Comparison of ENCODE assay signal across 8 cellular contexts in genomic region chr19:10027158-10027997, GRCh38. TPM values are rescaled to one million over a fixed set of nuclear protein-coding genes. Genes with fewer than 3 reads are reported as not detected.
DNase-seq lines count a peak whose midpoint lies in the region; ATAC-seq and TF ChIP-seq lines count a peak whose summit lies in the region.

No MANE protein-coding gene starts in this region.

- H3K9me3 ChIP-seq in trophoblast cell (ENCODE audit: insufficient read depth, low read depth, low read length) = no peaks in the 10 kb centered on the region
- no peaks in the 10 kb centered on the region for H3K9me3 ChIP-seq in transverse colon

- no CpG with 5 or more reads among the region's 29 CpGs for WGBS in trophoblast cell (ENCODE audit: extremely low coverage, insufficient coverage, insufficient read length)
- 7 to 19% methylated on average over 3 to 26 of the region's 29 CpGs for WGBS in transverse colon (ENCODE audit: low coverage in 1 of 2), 2 donors

- no peaks in the 10 kb centered on the region for H3K36me3 ChIP-seq in trophoblast cell (ENCODE audit: control insufficient read depth in 1 of 2, insufficient read depth in 2 of 2, low read length in 2 of 2)
- no peaks in the 10 kb centered on the region for H3K36me3 ChIP-seq in transverse colon

- H2AK5ac ChIP-seq in trophoblast cell (ENCODE audit: low read length) = no peak overlapping the region

- no peak overlapping the region for H3K23ac ChIP-seq in trophoblast cell (ENCODE audit: low read length)

- H4K12ac ChIP-seq in trophoblast cell (ENCODE audit: low read depth, low read length) = no peak overlapping the region

- no peaks in the 10 kb centered on the region for H3K79me2 ChIP-seq in trophoblast cell (ENCODE audit: control insufficient read depth, insufficient read depth, low read length, poor library complexity)

- CTCF ChIA-PET in activated naive CD4-positive, alpha-beta T cell treated with anti-CD3 and anti-CD28 coated beads, Interleukin-2, amount 10 ng/mL, durations not matched to agents 7 days and 5 days (lab: Charles Lee) = interaction anchor here (0.6 to 3.7 kb wide), 9 partner anchors 10 to 384 kb away, joined by 3 to 66 read pairs (median 4); no protein-coding TSS in a partner anchor

- intact Hi-C loops in head of caudate nucleus (cut with DNase I) (loop anchor here (5.0 kb wide), 1 partner anchor 95 kb away; no protein-coding TSS in a partner anchor), transverse colon (cut with DNase I; ENCODE audit: low total_unique reads) (no loop called here)

- peak overlapping the region; percentile 63 for H3K4me2 ChIP-seq in trophoblast cell (ENCODE audit: low read length)

- no peak overlapping the region for H3K18ac ChIP-seq in trophoblast cell (ENCODE audit: low read length)

- ATAC-seq in GM18511 (IDR thresholded peaks at IDR 0.05; ENCODE audit: unreplicated experiment) (peak; percentile 44), SK-N-SH treated with all-trans-retinoic acid at 6 μM for 48 hours (peak; percentile 97)

- H4K91ac ChIP-seq in trophoblast cell (ENCODE audit: low read depth, low read length) = no peak overlapping the region

- no peaks in the 10 kb centered on the region for H3K9me3 Mint-ChIP-seq in activated naive CD4-positive, alpha-beta T cell treated with anti-CD3 and anti-CD28 coated beads, Interleukin-2, amount 10 ng/mL, durations not matched to agents 7 days and 5 days

- TF ChIP-seq CTCF in transverse colon (IDR thresholded peaks at IDR 0.05) = peak; percentile 93 to 98 (median 94)

- no peak for TF ChIP-seq EP300 in transverse colon (IDR thresholded peaks at IDR 0.05; ENCODE audit: low read depth)

- no peak overlapping the region for H3K4me3 Mint-ChIP-seq in activated naive CD4-positive, alpha-beta T cell treated with anti-CD3 and anti-CD28 coated beads, Interleukin-2, amount 10 ng/mL, durations not matched to agents 7 days and 5 days

- no peak overlapping the region for H4K8ac ChIP-seq in trophoblast cell (ENCODE audit: low read depth, low read length)

- no peaks in the 10 kb centered on the region for H3K36me3 Mint-ChIP-seq in activated naive CD4-positive, alpha-beta T cell treated with anti-CD3 and anti-CD28 coated beads, Interleukin-2, amount 10 ng/mL, durations not matched to agents 7 days and 5 days

- H3K4me1 ChIP-seq in trophoblast cell (ENCODE audit: control insufficient read depth in 1 of 2, insufficient read depth in 2 of 2, low read length in 2 of 2) (peaks cover 0 to 2% of the 10 kb centered on the region in 2 experiments), transverse colon (peaks cover 0 to 9% (median 7%) of the 10 kb centered on the region in 4 donors)

- H3K27me3 ChIP-seq in trophoblast cell (ENCODE audit: insufficient read depth, low read length) (no peaks in the 10 kb centered on the region), transverse colon (peaks cover 24% of the 10 kb centered on the region)

- TF ChIP-seq POLR2A in transverse colon (IDR thresholded peaks at IDR 0.05) = no peak

- in situ Hi-C loops in transverse colon (cut with MboI; ENCODE audit: low pct_ligation_motif_present in 1 of 4, low pct_unique_long_range_greater_than_20kb in 1 of 4, low sequenced_read_pairs in 3 of 4) = loop anchor here (5.0 to 10.0 kb wide), 4 partner anchors 93 to 105 kb away; partner anchors contain the start of gene OLFM2 (in 1 of the 4)

- H3K27ac ChIP-seq in trophoblast cell (ENCODE audit: low read depth, low read length) = no peak overlapping the region
- H3K27ac ChIP-seq in transverse colon = no peak overlapping the region

- DNase-seq in A172 (ENCODE audit: low spot score) (peak; percentile 89), NCI-H1048 (lab: John Stamatoyannopoulos, UW) (peak; percentile 75), head of caudate nucleus (peak; percentile 87 to 99 (median 94)), trophoblast cell (peak; percentile 79 to 87), transverse colon (peak; percentile 97)
- DNase-seq in activated naive CD4-positive, alpha-beta T cell treated with anti-CD3 and anti-CD28 coated beads, Interleukin-2, amount 10 ng/mL, durations not matched to agents 7 days and 5 days = peak; percentile 85

- no peak overlapping the region for H2BK12ac ChIP-seq in trophoblast cell (ENCODE audit: low read length)

- H2BK120ac ChIP-seq in trophoblast cell (ENCODE audit: insufficient read depth, low read length, poor library complexity) = no peak overlapping the region

- no peak overlapping the region for H3K9ac ChIP-seq in trophoblast cell (ENCODE audit: low read length)

- H3K27me3 Mint-ChIP-seq in activated naive CD4-positive, alpha-beta T cell treated with anti-CD3 and anti-CD28 coated beads, Interleukin-2, amount 10 ng/mL, durations not matched to agents 7 days and 5 days = no peaks in the 10 kb centered on the region

- H3K4ac ChIP-seq in trophoblast cell (ENCODE audit: low read depth, low read length) = no peak overlapping the region

- no peaks in the 10 kb centered on the region for H3K79me1 ChIP-seq in trophoblast cell (ENCODE audit: low read length)

- no peak overlapping the region for H3K27ac Mint-ChIP-seq in activated naive CD4-positive, alpha-beta T cell treated with anti-CD3 and anti-CD28 coated beads, Interleukin-2, amount 10 ng/mL, durations not matched to agents 7 days and 5 days

- H3K4me3 ChIP-seq in trophoblast cell (ENCODE audit: low read depth, low read length) = no peak overlapping the region
- H3K4me3 ChIP-seq in transverse colon = no peak overlapping the region

- no peak overlapping the region for H2BK5ac ChIP-seq in trophoblast cell (ENCODE audit: low read depth, low read length, poor library complexity)

- H3K14ac ChIP-seq in trophoblast cell (ENCODE audit: low read length) = no peak overlapping the region

- no peak overlapping the region for H2AFZ ChIP-seq in trophoblast cell (ENCODE audit: insufficient read depth, low read length, poor library complexity)

- no peaks in the 10 kb centered on the region for H3K4me1 Mint-ChIP-seq in activated naive CD4-positive, alpha-beta T cell treated with anti-CD3 and anti-CD28 coated beads, Interleukin-2, amount 10 ng/mL, durations not matched to agents 7 days and 5 days

TF ChIP-seq in SK-N-SH treated with all-trans-retinoic acid at 6 μM for 48 hours, 23 proteins besides CTCF, POLR2A, EP300 and RAD21:
- TF ChIP-seq ZFP30 (CRISPR knock-in tag; IDR thresholded peaks at IDR 0.05) (no peak), TCF4 (CRISPR knock-in tag; IDR thresholded peaks at IDR 0.05; ENCODE audit: borderline replicate concordance) (peak; percentile 25; the same call in 1 of the 2 replicates), ISL1 (CRISPR knock-in tag; IDR thresholded peaks at IDR 0.05) (no peak), PATZ1 (CRISPR knock-in tag; IDR thresholded peaks at IDR 0.05; ENCODE audit: borderline replicate concordance) (peak; percentile 79; the same call in 1 of the 2 replicates), GLIS3 (CRISPR knock-in tag; IDR thresholded peaks at IDR 0.05) (no peak), TSHZ2 (CRISPR knock-in tag; IDR thresholded peaks at IDR 0.05) (no peak), BACH2 (CRISPR knock-in tag; IDR thresholded peaks at IDR 0.05; ENCODE audit: borderline replicate concordance) (no peak), ZC3H10 (CRISPR knock-in tag; IDR thresholded peaks at IDR 0.05) (no peak)

RNA-seq across cellular contexts. Expression of gene RDH8, which starts 14.1 kb away (rescaled TPM):
- total RNA-seq in A172 (2014; rRNA removed; shearing (Covaris generic)) = not detected in 2 replicates
- polyA plus RNA-seq in trophoblast cell (2013) = not detected in 2 replicates
- not detected for total RNA-seq in transverse colon

RNA-seq across cellular contexts. Expression of gene COL5A3, which starts 17.1 kb away (rescaled TPM):
- total RNA-seq in A172 (2014; rRNA removed; shearing (Covaris generic)) = 0.02 and 0.22 TPM in 2 replicates
- polyA plus RNA-seq in trophoblast cell (2013) = 0.10 and 0.12 TPM in 2 replicates
- total RNA-seq in transverse colon = 10 to 100 TPM in 2 of 4 donors, 1 to 10 TPM in 2; 2.5 to 17.7 (median 7.9) TPM

RNA-seq across cellular contexts. Expression of gene SHFL, which starts 58.7 kb away (rescaled TPM):
- total RNA-seq in A172 (2014; rRNA removed; shearing (Covaris generic)) = 16.5 and 20.4 TPM in 2 replicates
- 1.2 and 1.3 TPM in 2 replicates for polyA plus RNA-seq in trophoblast cell (2013)
- total RNA-seq in transverse colon = 10 to 100 TPM; 24.5 to 56.1 (median 39.0) TPM
